ENCODE assay signal across 9 cellular contexts in genomic region chr1:177780096-177780700, GRCh38.
DNase-seq lines count a peak whose midpoint lies in the region; ATAC-seq and TF ChIP-seq lines count a peak whose summit lies in the region.
"Had no signal": no experiment of that assay in that cellular context is flagged by ENCODE, and none has a peak within 500 bp of the region (broad histone marks: within the 10 kb centered on the region; RNA-seq: fewer than 3 reads in every experiment).

No MANE protein-coding gene starts in this region.

- CTCF ChIA-PET in activated CD8-positive, alpha-beta memory T cell treated with anti-CD3 and anti-CD28 coated beads, Interleukin-2, amount 10 ng/mL, durations not matched to agents 7 days and 5 days (lab: Charles Lee), result no interaction called here
- CTCF ChIA-PET in CD4-positive, alpha-beta T cell (lab: Charles Lee), result no interaction called here

- peaks cover 7% of the 10 kb centered on the region for H3K9me3 Mint-ChIP-seq in activated CD8-positive, alpha-beta memory T cell treated with anti-CD3 and anti-CD28 coated beads, Interleukin-2, amount 10 ng/mL, durations not matched to agents 7 days and 5 days (ENCODE audit: low read depth)
- H3K9me3 Mint-ChIP-seq in CD4-positive, alpha-beta T cell, result peaks cover 3% of the 10 kb centered on the region

- H3K4me1 Mint-ChIP-seq in activated CD8-positive, alpha-beta memory T cell treated with anti-CD3 and anti-CD28 coated beads, Interleukin-2, amount 10 ng/mL, durations not matched to agents 7 days and 5 days, result no peaks in the 10 kb centered on the region
- no peaks in the 10 kb centered on the region for H3K4me1 Mint-ChIP-seq in CD4-positive, alpha-beta T cell (ENCODE audit: low read depth)
- H3K4me1 Mint-ChIP-seq: central memory CD8-positive, alpha-beta T cell had no signal

- no peak overlapping the region for H3K27ac ChIP-seq in CD4-positive, alpha-beta T cell (ENCODE audit: low read depth, low read length)

- H3K27me3 ChIP-seq in kidney epithelial cell (ENCODE audit: control insufficient read depth, insufficient read depth, low read length), result peaks cover 2% of the 10 kb centered on the region
- H3K27me3 ChIP-seq in CD4-positive, alpha-beta T cell (ENCODE audit: control insufficient read depth, insufficient read depth, low read length), result no peaks in the 10 kb centered on the region

- H3K9me3 ChIP-seq in CD4-positive, alpha-beta T cell (ENCODE audit: control insufficient read depth, low read length), result no peaks in the 10 kb centered on the region

- ATAC-seq in GM21619 (IDR thresholded peaks at IDR 0.05; ENCODE audit: unreplicated experiment), result peak; percentile 57
- ATAC-seq in activated CD8-positive, alpha-beta memory T cell treated with anti-CD3 and anti-CD28 coated beads, Interleukin-2, amount 10 ng/mL, durations not matched to agents 7 days and 5 days, result no peak
- ATAC-seq in CD4-positive, alpha-beta T cell (ENCODE audit: poor library complexity), result no peak

- DNase-seq in AML-193 (lab: John Stamatoyannopoulos, UW) (peak; percentile 5 to 10), NCI-H2196 (lab: John Stamatoyannopoulos, UW; ENCODE audit: unreplicated experiment) (peak; percentile 6), astrocyte of the hippocampus (ENCODE audit: low read depth, low spot score) (peak; percentile 71), kidney epithelial cell (ENCODE audit: low read depth) (no peak)
- no peak for DNase-seq in activated CD8-positive, alpha-beta memory T cell treated with anti-CD3 and anti-CD28 coated beads, Interleukin-2, amount 10 ng/mL, durations not matched to agents 7 days and 5 days
- DNase-seq in CD4-positive, alpha-beta T cell, result no peak
- DNase-seq in central memory CD4-positive, alpha-beta T cell, result no peak

- no peak overlapping the region for H3K4me3 ChIP-seq in kidney epithelial cell (ENCODE audit: low read depth, low read length)

- intact Hi-C loops in CD4-positive, alpha-beta T cell (cut with DNase I, micrococcal nuclease), result no loop called here

- H3K27ac Mint-ChIP-seq in activated CD8-positive, alpha-beta memory T cell treated with anti-CD3 and anti-CD28 coated beads, Interleukin-2, amount 10 ng/mL, durations not matched to agents 7 days and 5 days, result no peak overlapping the region
- H3K27ac Mint-ChIP-seq in CD4-positive, alpha-beta T cell, result no peak overlapping the region

- no peaks in the 10 kb centered on the region for H3K36me3 Mint-ChIP-seq in activated CD8-positive, alpha-beta memory T cell treated with anti-CD3 and anti-CD28 coated beads, Interleukin-2, amount 10 ng/mL, durations not matched to agents 7 days and 5 days
- no peaks in the 10 kb centered on the region for H3K36me3 Mint-ChIP-seq in CD4-positive, alpha-beta T cell (ENCODE audit: low read depth)

- H3K36me3 ChIP-seq in kidney epithelial cell (ENCODE audit: control insufficient read depth, insufficient read depth, low read length), result no peaks in the 10 kb centered on the region

- POLR2A ChIA-PET in CD4-positive, alpha-beta T cell (lab: Charles Lee), result no interaction called here

- TF ChIP-seq CTCF in kidney epithelial cell (IDR thresholded peaks at IDR 0.05; ENCODE audit: insufficient read depth, low read length, poor library complexity, severe bottlenecking), result peak; percentile 67
- TF ChIP-seq CTCF in CD4-positive, alpha-beta T cell (IDR thresholded peaks at IDR 0.05), result no peak

- H3K4me3 Mint-ChIP-seq in activated CD8-positive, alpha-beta memory T cell treated with anti-CD3 and anti-CD28 coated beads, Interleukin-2, amount 10 ng/mL, durations not matched to agents 7 days and 5 days, result no peak overlapping the region
- no peak overlapping the region for H3K4me3 Mint-ChIP-seq in CD4-positive, alpha-beta T cell
- H3K4me3 Mint-ChIP-seq: central memory CD8-positive, alpha-beta T cell had no signal

- H3K27me3 Mint-ChIP-seq in activated CD8-positive, alpha-beta memory T cell treated with anti-CD3 and anti-CD28 coated beads, Interleukin-2, amount 10 ng/mL, durations not matched to agents 7 days and 5 days, result no peaks in the 10 kb centered on the region
- no peaks in the 10 kb centered on the region for H3K27me3 Mint-ChIP-seq in CD4-positive, alpha-beta T cell
- H3K27me3 Mint-ChIP-seq: central memory CD8-positive, alpha-beta T cell had no signal

Comparison
In these comparisons a context has a peak if more than half of its experiments do, and no peak if none do; other contexts are left out.
1. DNase-seq: peak in AML-193 (2 of 2), NCI-H2196 (single experiment) and astrocyte of the hippocampus (single experiment); none in kidney epithelial cell (single experiment), activated CD8-positive, alpha-beta memory T cell treated with anti-CD3 and anti-CD28 coated beads, Interleukin-2, amount 10 ng/mL, durations not matched to agents 7 days and 5 days (single experiment), CD4-positive, alpha-beta T cell (0 of 10) and central memory CD4-positive, alpha-beta T cell (single experiment).